15 cellular contexts compared by ENCODE assay signal in genomic region chr15:68511073-68511991, GRCh38.
A peak's percentile ranks its signal among the peaks of the same experiment; 100 is the strongest.
DNase-seq lines count a peak whose midpoint lies in the region; ATAC-seq, FAIRE-seq and TF ChIP-seq lines count a peak whose summit lies in the region.
"Had no signal": no experiment of that assay in that cellular context is flagged by ENCODE, and none has a peak within 500 bp of the region (broad histone marks: within the 10 kb centered on the region; RNA-seq: fewer than 3 reads in every experiment).

No MANE protein-coding gene starts in this region.

- no peak for FAIRE-seq in frontal cortex (lab: Jason Lieb, UNC)

- no peaks in the 10 kb centered on the region for H3K36me3 ChIP-seq in ascending aorta
- H3K36me3 ChIP-seq in psoas muscle (ENCODE audit: insufficient read depth in 1 of 2, low read depth in 1 of 2), result no peaks in the 10 kb centered on the region
- H3K36me3 ChIP-seq: BLaER1 had no signal

- intact Hi-C loops in ascending aorta (cut with DNase I) (no loop called here), Right ventricle myocardium superior (cut with DNase I) (loop anchor here (10.0 kb wide), 1 partner anchor 207 kb away; no protein-coding TSS in a partner anchor), psoas muscle (cut with DNase I) (no loop called here)

- H3K27ac ChIP-seq in ascending aorta (peak overlapping the region; percentile 51 to 71), psoas muscle (no peak overlapping the region)
- H3K27ac ChIP-seq: BLaER1 had no signal

- peaks cover 0 to 9% of the 10 kb centered on the region in 2 donors for H3K9me3 ChIP-seq in ascending aorta
- no peaks in the 10 kb centered on the region for H3K9me3 ChIP-seq in psoas muscle
- H3K9me3 ChIP-seq: BLaER1 had no signal

- DNase-seq in Daoy (ENCODE audit: low read depth), result peak; percentile 18
- DNase-seq in ascending aorta (ENCODE audit: low spot score in 2 of 2), result no peak
- peak; percentile 62 for DNase-seq in Right ventricle myocardium superior
- peak in 1 of 2 donors; percentile 35 for DNase-seq in psoas muscle
- DNase-seq in mesenteric fat pad (ENCODE audit: low spot score), result no peak
- no peak for DNase-seq in NCI-H2196 (lab: John Stamatoyannopoulos, UW; ENCODE audit: unreplicated experiment)
- no peak for DNase-seq in C1 segment of cervical spinal cord (lab: John Stamatoyannopoulos, UW)
- no peak for DNase-seq in frontal cortex (ENCODE audit: low spot score in 2 of 2)
- DNase-seq: activated T-cell treated with anti-CD3 and anti-CD28 coated beads, Interleukin-2, amount 50 U/mL, for 4 hours; effector memory CD8-positive, alpha-beta T cell; H9; hypothalamus; NCI-H345; stimulated activated CD4-positive, alpha-beta T cell treated with anti-CD3 and anti-CD28 coated beads, Interleukin-2, amount 100 ng/mL, for 24 hours had no signal

- ATAC-seq in Right ventricle myocardium superior (ENCODE audit: poor library complexity) (peak; percentile 73), psoas muscle (peak in 3 of 4 donors; percentile 49 to 55 (median 49))
- ATAC-seq: activated T-cell treated with anti-CD3 and anti-CD28 coated beads, Interleukin-2, amount 50 U/mL, for 4 hours; effector memory CD8-positive, alpha-beta T cell had no signal

- H3K4me1 ChIP-seq in ascending aorta (peaks cover 0 to 3% of the 10 kb centered on the region in 2 donors), psoas muscle (no peaks in the 10 kb centered on the region)
- H3K4me1 ChIP-seq: BLaER1 had no signal

- H3K4me3 ChIP-seq in ascending aorta (no peak overlapping the region), psoas muscle (no peak overlapping the region)
- H3K4me3 ChIP-seq: BLaER1 had no signal

- no peaks in the 10 kb centered on the region for H3K27me3 ChIP-seq in ascending aorta
- peaks cover 0 to 9% (median 2%) of the 10 kb centered on the region in 3 donors for H3K27me3 ChIP-seq in psoas muscle (ENCODE audit: insufficient read depth in 3 of 3, low read length in 2 of 3)
- H3K27me3 ChIP-seq: BLaER1 had no signal

- TF ChIP-seq CTCF in ascending aorta (IDR thresholded peaks at IDR 0.05) (no peak), psoas muscle (IDR thresholded peaks at IDR 0.05) (no peak)

- WGBS in psoas muscle, 3 donors, result 59 to 64% (median 62%) methylated on average over 12 of the region's 12 CpGs

Comparison
In these comparisons a context has a peak if more than half of its experiments do, and no peak if none do; other contexts are left out.
1. DNase-seq: peak in Daoy (single experiment) and Right ventricle myocardium superior (single experiment); none in ascending aorta (0 of 2), mesenteric fat pad (single experiment), NCI-H2196 (single experiment), C1 segment of cervical spinal cord (0 of 14) and frontal cortex (0 of 2).